Comparison of ENCODE assay signal across 19 cellular contexts in genomic region chr10:24249829-24250415, GRCh38. TPM values are rescaled to one million over a fixed set of nuclear protein-coding genes. Genes with fewer than 3 reads are reported as not detected.
DNase-seq lines count a peak whose midpoint lies in the region; ATAC-seq, FAIRE-seq and TF ChIP-seq lines count a peak whose summit lies in the region.
"Had no signal": no experiment of that assay in that cellular context is flagged by ENCODE, and none has a peak within 500 bp of the region (broad histone marks: within the 10 kb centered on the region; RNA-seq: fewer than 3 reads in every experiment).

No MANE protein-coding gene starts in this region.

- CTCF ChIA-PET in mammary epithelial cell (lab: Charles Lee; ENCODE audit: low non-redundant PET) = no interaction called here

- peak overlapping the region; percentile 36 for H3K9ac ChIP-seq in mammary epithelial cell (ENCODE audit: insufficient read depth, low read length)
- H3K9ac ChIP-seq: KMS-11 had no signal

- H3K27ac ChIP-seq in mammary epithelial cell (ENCODE audit: insufficient read depth, low read depth, low read length) (peak overlapping the region; percentile 71), aorta (ENCODE audit: low read depth in 1 of 2, low read length in 2 of 2) (no peak overlapping the region)
- no peak overlapping the region for H3K27ac ChIP-seq in effector memory CD4-positive, alpha-beta T cell (ENCODE audit: insufficient read depth, low read length, poor library complexity, severe bottlenecking)
- H3K27ac ChIP-seq: HL-60, KMS-11 had no signal

- no peak for ATAC-seq in natural killer cell treated with Interleukin-12 subunit alpha and Interleukin-12 subunit beta and Interleukin-15 and Interleukin-18, amount 100 ng/mL, for 72 hours
- ATAC-seq in aorta (ENCODE audit: low FRiP score) = no peak
- ATAC-seq: activated naive CD8-positive, alpha-beta T cell treated with anti-CD3 and anti-CD28 coated beads, Interleukin-2, amount 50 U/mL, for 24 hours had no signal

- H3K27me3 ChIP-seq in mammary epithelial cell (ENCODE audit: insufficient read depth, low read length) = no peaks in the 10 kb centered on the region
- H3K27me3 ChIP-seq in effector memory CD4-positive, alpha-beta T cell (replicated peaks; ENCODE audit: control insufficient read depth, insufficient read depth, low read length, poor library complexity, severe bottlenecking) = no peaks in the 10 kb centered on the region
- H3K27me3 ChIP-seq in aorta (ENCODE audit: control insufficient read depth in 1 of 2, insufficient read depth in 2 of 2, low read length in 1 of 2) = no peaks in the 10 kb centered on the region
- H3K27me3 ChIP-seq: heart right ventricle had no signal

- H3K4me2 ChIP-seq in mammary epithelial cell (ENCODE audit: insufficient read depth, low read depth, low read length) = peak overlapping the region; percentile 64
- H3K4me2 ChIP-seq: KMS-11 had no signal

- in situ Hi-C loops in mammary epithelial cell (cut with MboI; ENCODE audit: low sequenced_read_pairs in 2 of 2) = loop anchor here in 1 of 2 donors (25.0 kb wide), 1 partner anchor 262 kb away; no protein-coding TSS in a partner anchor

- no peaks in the 10 kb centered on the region for H3K4me1 Mint-ChIP-seq in natural killer cell treated with Interleukin-12 subunit alpha and Interleukin-12 subunit beta and Interleukin-15 and Interleukin-18, amount 100 ng/mL, for 72 hours (ENCODE audit: low read depth in 2 of 2)
- H3K4me1 Mint-ChIP-seq: activated CD4-positive, alpha-beta memory T cell treated with anti-CD3 and anti-CD28 coated beads, Interleukin-2, amount 10 ng/mL, durations not matched to agents 7 days and 5 days; activated naive CD8-positive, alpha-beta T cell treated with anti-CD3 and anti-CD28 coated beads, Interleukin-2, amount 50 U/mL, for 24 hours; CD4-positive, alpha-beta memory T cell had no signal

- H2AFZ ChIP-seq in mammary epithelial cell (ENCODE audit: low read depth, low read length) = peak overlapping the region; percentile 77

- H3K9me3 Mint-ChIP-seq in natural killer cell treated with Interleukin-12 subunit alpha and Interleukin-12 subunit beta and Interleukin-15 and Interleukin-18, amount 100 ng/mL, for 72 hours = no peaks in the 10 kb centered on the region
- H3K9me3 Mint-ChIP-seq: activated CD4-positive, alpha-beta memory T cell treated with anti-CD3 and anti-CD28 coated beads, Interleukin-2, amount 10 ng/mL, durations not matched to agents 7 days and 5 days; activated naive CD8-positive, alpha-beta T cell treated with anti-CD3 and anti-CD28 coated beads, Interleukin-2, amount 50 U/mL, for 24 hours had no signal

- no peaks in the 10 kb centered on the region for H4K20me1 ChIP-seq in mammary epithelial cell (ENCODE audit: insufficient read depth, low read length)

- BruUV-seq in mammary epithelial cell (replicated peaks; lab: Mats Ljungman, UMichigan) = no TSS peak

- H3K36me3 Mint-ChIP-seq in natural killer cell treated with Interleukin-12 subunit alpha and Interleukin-12 subunit beta and Interleukin-15 and Interleukin-18, amount 100 ng/mL, for 72 hours = no peaks in the 10 kb centered on the region
- H3K36me3 Mint-ChIP-seq: CD4-positive, alpha-beta memory T cell had no signal

- 2% methylated on average over 9 of the region's 9 CpGs for WGBS in mammary epithelial cell (ENCODE audit: low coverage, missing lambda C conversion rate)
- 40 to 44% methylated on average over 9 of the region's 9 CpGs for WGBS in aorta, 2 donors

- peak in 1 of 2 donors; percentile 26 for TF ChIP-seq CTCF in mammary epithelial cell (conservative IDR thresholded peaks at IDR 0.05 in 1 of 2, IDR thresholded peaks at IDR 0.05 in 1 of 2; ENCODE audit: extremely low read depth in 1 of 2, insufficient read depth in 1 of 2, low read depth in 1 of 2, low read length in 2 of 2)

- H3K27me3 Mint-ChIP-seq in natural killer cell treated with Interleukin-12 subunit alpha and Interleukin-12 subunit beta and Interleukin-15 and Interleukin-18, amount 100 ng/mL, for 72 hours = no peaks in the 10 kb centered on the region
- H3K27me3 Mint-ChIP-seq: activated CD4-positive, alpha-beta memory T cell treated with anti-CD3 and anti-CD28 coated beads, Interleukin-2, amount 10 ng/mL, durations not matched to agents 7 days and 5 days had no signal

- intact Hi-C loops in mammary epithelial cell (cut with micrococcal nuclease) (no loop called here), aorta (cut with DNase I) (no loop called here)

- DNase-seq in HTR-8/SVneo (ENCODE audit: insufficient read length, low spot score) (no peak), mammary epithelial cell (peak; percentile 88), iris pigment epithelial cell (ENCODE audit: low read depth) (peak; percentile 92), renal cortical epithelial cell (ENCODE audit: low read depth) (peak; percentile 49), T1000 (lab: John Stamatoyannopoulos, UW) (no peak), aorta (no peak)
- DNase-seq in effector memory CD4-positive, alpha-beta T cell = no peak
- DNase-seq in natural killer cell treated with Interleukin-12 subunit alpha and Interleukin-12 subunit beta and Interleukin-15 and Interleukin-18, amount 100 ng/mL, for 72 hours (ENCODE audit: low spot score) = no peak
- DNase-seq: activated CD4-positive, alpha-beta memory T cell treated with anti-CD3 and anti-CD28 coated beads, Interleukin-2, amount 10 ng/mL, durations not matched to agents 7 days and 5 days; activated naive CD8-positive, alpha-beta T cell treated with anti-CD3 and anti-CD28 coated beads, Interleukin-2, amount 50 U/mL, for 24 hours; CD4-positive, alpha-beta memory T cell; heart right ventricle; NCI-H1105 treated with DMSO at 0.1 percent for 48 hours; NCI-H2171 treated with DMSO at 0.1 percent for 48 hours; NCI-H82 had no signal

- no peak overlapping the region for H3K4me3 Mint-ChIP-seq in natural killer cell treated with Interleukin-12 subunit alpha and Interleukin-12 subunit beta and Interleukin-15 and Interleukin-18, amount 100 ng/mL, for 72 hours
- H3K4me3 Mint-ChIP-seq: activated CD4-positive, alpha-beta memory T cell treated with anti-CD3 and anti-CD28 coated beads, Interleukin-2, amount 10 ng/mL, durations not matched to agents 7 days and 5 days; activated naive CD8-positive, alpha-beta T cell treated with anti-CD3 and anti-CD28 coated beads, Interleukin-2, amount 50 U/mL, for 24 hours; CD4-positive, alpha-beta memory T cell had no signal

- no peaks in the 10 kb centered on the region for H3K36me3 ChIP-seq in mammary epithelial cell (ENCODE audit: insufficient read depth, low read length)
- no peaks in the 10 kb centered on the region for H3K36me3 ChIP-seq in effector memory CD4-positive, alpha-beta T cell (ENCODE audit: control insufficient read depth, insufficient read depth, low read length)
- no peaks in the 10 kb centered on the region for H3K36me3 ChIP-seq in aorta (ENCODE audit: control insufficient read depth in 1 of 2, insufficient read depth in 2 of 2, low read length in 1 of 2)

- dilution Hi-C loops in mammary epithelial cell (cut with HindIII; ENCODE audit: low sequenced_read_pairs) = loop anchor here (5.0 kb wide), 2 partner anchors 43 to 97 kb away; partner anchors contain the start of gene KIAA1217

- H3K4me3 ChIP-seq in mammary epithelial cell (replicated peaks in 1 of 3; ENCODE audit: insufficient read depth in 1 of 3, low read depth in 2 of 3, low read length in 3 of 3) (no peak overlapping the region), aorta (ENCODE audit: low read length in 2 of 2) (no peak overlapping the region)
- H3K4me3 ChIP-seq in effector memory CD4-positive, alpha-beta T cell (ENCODE audit: insufficient read depth, low read depth, low read length, poor library complexity, severe bottlenecking) = no peak overlapping the region
- H3K4me3 ChIP-seq: heart right ventricle had no signal

- H3K79me2 ChIP-seq in mammary epithelial cell (ENCODE audit: insufficient read depth, low read length) = no peaks in the 10 kb centered on the region

- H3K27ac Mint-ChIP-seq in natural killer cell treated with Interleukin-12 subunit alpha and Interleukin-12 subunit beta and Interleukin-15 and Interleukin-18, amount 100 ng/mL, for 72 hours = no peak overlapping the region
- H3K27ac Mint-ChIP-seq: activated CD4-positive, alpha-beta memory T cell treated with anti-CD3 and anti-CD28 coated beads, Interleukin-2, amount 10 ng/mL, durations not matched to agents 7 days and 5 days; activated naive CD8-positive, alpha-beta T cell treated with anti-CD3 and anti-CD28 coated beads, Interleukin-2, amount 50 U/mL, for 24 hours; CD4-positive, alpha-beta memory T cell had no signal

- peak; percentile 28 for FAIRE-seq in HTR-8/SVneo (lab: Jason Lieb, UNC)
- FAIRE-seq: colon, RCC 7860 had no signal

- H3K4me1 ChIP-seq in mammary epithelial cell (ENCODE audit: insufficient read depth, low read length) = peaks cover 33% of the 10 kb centered on the region
- no peaks in the 10 kb centered on the region for H3K4me1 ChIP-seq in effector memory CD4-positive, alpha-beta T cell (ENCODE audit: control insufficient read depth, insufficient read depth, low read length, poor library complexity, severe bottlenecking)
- peaks cover 2 to 5% of the 10 kb centered on the region in 2 donors for H3K4me1 ChIP-seq in aorta (ENCODE audit: control insufficient read depth in 1 of 2, insufficient read depth in 2 of 2, low read length in 2 of 2)

- no peaks in the 10 kb centered on the region for H3K9me3 ChIP-seq in mammary epithelial cell (replicated peaks; ENCODE audit: insufficient read depth, low read length)
- no peaks in the 10 kb centered on the region for H3K9me3 ChIP-seq in effector memory CD4-positive, alpha-beta T cell (ENCODE audit: control insufficient read depth, low read length)
- no peaks in the 10 kb centered on the region for H3K9me3 ChIP-seq in aorta (ENCODE audit: control insufficient read depth, low read length)
- H3K9me3 ChIP-seq: heart right ventricle had no signal

RNA-seq across cellular contexts. Expression of gene KIAA1217, which starts 41.0 kb away (rescaled TPM):
- 10 to 100 TPM; 39.3 to 47.5 TPM for total RNA-seq in mammary epithelial cell
- 12.3 TPM for polyA plus RNA-seq in mammary epithelial cell
- 23.6 TPM for polyA minus RNA-seq in mammary epithelial cell
- total RNA-seq in renal cortical epithelial cell = 6.9 and 33.3 TPM in 2 replicates
- 1 to 10 TPM; 1.0 to 2.3 TPM for total RNA-seq in natural killer cell treated with Interleukin-12 subunit alpha and Interleukin-12 subunit beta and Interleukin-15 and Interleukin-18, amount 100 ng/mL, for 72 hours
- 10 to 100 TPM; 15.9 to 18.3 TPM for total RNA-seq in aorta
- polyA plus RNA-seq in aorta = 1 to 10 TPM; 2.5 to 6.3 TPM

Comparison
In these comparisons a context has a peak if more than half of its experiments do, and no peak if none do; other contexts are left out.
1. DNase-seq: peak in mammary epithelial cell (single experiment), iris pigment epithelial cell (single experiment) and renal cortical epithelial cell (single experiment); none in HTR-8/SVneo (single experiment), T1000 (single experiment), effector memory CD4-positive, alpha-beta T cell (0 of 3), natural killer cell treated with Interleukin-12 subunit alpha and Interleukin-12 subunit beta and Interleukin-15 and Interleukin-18, amount 100 ng/mL, for 72 hours (single experiment) and aorta (0 of 2).